Comparison of ENCODE assay signal across 22 cellular contexts in the genomic region with DNA sequence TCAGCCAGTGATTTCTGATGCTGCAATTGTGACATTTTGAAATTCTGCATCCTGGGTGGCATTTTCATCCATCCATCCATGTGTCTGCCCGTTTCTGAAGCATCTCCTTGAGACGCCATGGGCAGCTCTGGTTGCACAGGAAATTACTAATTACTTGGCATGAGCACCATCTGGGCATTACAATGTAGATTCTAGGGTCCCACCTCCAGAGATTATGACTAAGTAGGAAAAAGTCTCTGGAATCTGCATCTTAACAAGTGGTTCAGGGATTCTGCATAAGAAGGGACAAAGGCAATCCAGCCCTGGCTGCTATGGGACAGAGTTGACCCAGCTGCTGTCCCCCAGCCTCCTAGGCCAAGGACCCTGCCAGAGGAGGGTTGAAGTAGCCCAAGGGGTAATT.
DNase-seq lines count a peak whose midpoint lies in the region; FAIRE-seq and TF ChIP-seq lines count a peak whose summit lies in the region.
"Had no signal": no experiment of that assay in that cellular context is flagged by ENCODE, and none has a peak within 500 bp of the region (broad histone marks: within the 10 kb centered on the region; RNA-seq: fewer than 3 reads in every experiment).

No MANE protein-coding gene starts in this region.

- H3K27ac ChIP-seq in astrocyte (ENCODE audit: low read depth, low read length): no peak overlapping the region
- H3K27ac ChIP-seq in vagina: no peak overlapping the region
- H3K27ac ChIP-seq: SJCRH30, thyroid gland had no signal

- no peaks in the 10 kb centered on the region for H3K4me1 Mint-ChIP-seq in astrocyte (ENCODE audit: low read depth, unreplicated experiment)
- H3K4me1 Mint-ChIP-seq: CD4-positive, CD25-positive, alpha-beta regulatory T cell; IgD-negative memory B cell had no signal

- H3K9me3 ChIP-seq in astrocyte (ENCODE audit: insufficient read depth, low read depth, low read length) (no peaks in the 10 kb centered on the region), vagina (no peaks in the 10 kb centered on the region)
- H3K9me3 ChIP-seq: SJCRH30, thyroid gland had no signal

- H3K4me3 ChIP-seq in AG10803 (ENCODE audit: low read length) (no peak overlapping the region), astrocyte (ENCODE audit: insufficient read depth, low read depth, low read length) (no peak overlapping the region), vagina (no peak overlapping the region)
- H3K4me3 ChIP-seq: SJCRH30, thyroid gland had no signal

- H3K4me3 Mint-ChIP-seq in astrocyte (ENCODE audit: unreplicated experiment): no peak overlapping the region
- H3K4me3 Mint-ChIP-seq: CD4-positive, CD25-positive, alpha-beta regulatory T cell; effector memory CD8-positive, alpha-beta T cell; IgD-negative memory B cell; T-helper 2 cell treated with Interferon-gamma antibody and Interleukin-4, amounts not matched to agents 5 μg/mL and 100 μg/mL, for 36 hours had no signal

- no peak overlapping the region for H3K4me2 ChIP-seq in astrocyte (ENCODE audit: low read length)

- no peaks in the 10 kb centered on the region for H3K79me2 ChIP-seq in astrocyte (ENCODE audit: insufficient read depth, low read length)

- no peaks in the 10 kb centered on the region for H4K20me1 ChIP-seq in astrocyte (ENCODE audit: insufficient read depth, low read length)

- no peak for FAIRE-seq in astrocyte (lab: Jason Lieb, UNC)

- H3K9me3 Mint-ChIP-seq in astrocyte (ENCODE audit: unreplicated experiment): no peaks in the 10 kb centered on the region
- H3K9me3 Mint-ChIP-seq: CD4-positive, CD25-positive, alpha-beta regulatory T cell; effector memory CD8-positive, alpha-beta T cell; IgD-negative memory B cell; T-helper 2 cell treated with Interferon-gamma antibody and Interleukin-4, amounts not matched to agents 5 μg/mL and 100 μg/mL, for 36 hours had no signal

- intact Hi-C loops in vagina (cut with DNase I): no loop called here

- no peaks in the 10 kb centered on the region for H3K36me3 Mint-ChIP-seq in astrocyte (ENCODE audit: low read depth, unreplicated experiment)
- H3K36me3 Mint-ChIP-seq: CD4-positive, CD25-positive, alpha-beta regulatory T cell had no signal

- H3K27me3 ChIP-seq in astrocyte (ENCODE audit: insufficient read depth, low read length) (no peaks in the 10 kb centered on the region), vagina (no peaks in the 10 kb centered on the region)
- H3K27me3 ChIP-seq: SJCRH30, thyroid gland had no signal

- H3K9ac ChIP-seq in astrocyte (ENCODE audit: low read length): no peak overlapping the region

- TF ChIP-seq CTCF in AG10803 (conservative IDR thresholded peaks at IDR 0.05; ENCODE audit: low read length) (no peak), astrocyte (IDR thresholded peaks at IDR 0.05; ENCODE audit: insufficient read depth, low read depth, low read length) (no peak), vagina (IDR thresholded peaks at IDR 0.05) (no peak)

- no peak overlapping the region for H2AFZ ChIP-seq in astrocyte (ENCODE audit: low read depth, low read length)

- H3K36me3 ChIP-seq in astrocyte (ENCODE audit: insufficient read depth, low read length) (no peaks in the 10 kb centered on the region), vagina (no peaks in the 10 kb centered on the region)
- H3K36me3 ChIP-seq: SJCRH30, thyroid gland had no signal

- TF ChIP-seq POLR2A in vagina (IDR thresholded peaks at IDR 0.05): no peak

- peaks cover 40% of the 10 kb centered on the region for H3K27me3 Mint-ChIP-seq in astrocyte (ENCODE audit: low read depth, unreplicated experiment)
- H3K27me3 Mint-ChIP-seq: IgD-negative memory B cell had no signal

- no peak overlapping the region for H3K27ac Mint-ChIP-seq in astrocyte (ENCODE audit: unreplicated experiment)
- H3K27ac Mint-ChIP-seq: CD4-positive, CD25-positive, alpha-beta regulatory T cell; effector memory CD8-positive, alpha-beta T cell; IgD-negative memory B cell; T-helper 2 cell treated with Interferon-gamma antibody and Interleukin-4, amounts not matched to agents 5 μg/mL and 100 μg/mL, for 36 hours had no signal

- H3K4me1 ChIP-seq in astrocyte (ENCODE audit: insufficient read depth, low read length): peaks cover 3% of the 10 kb centered on the region
- H3K4me1 ChIP-seq in vagina: no peaks in the 10 kb centered on the region
- H3K4me1 ChIP-seq: SJCRH30, thyroid gland had no signal

- peak; percentile 23 for DNase-seq in AG10803 (ENCODE audit: low read depth)
- peak; percentile 83 for DNase-seq in M059J (ENCODE audit: low read depth)
- peak; percentile 9 for DNase-seq in astrocyte (ENCODE audit: low read depth)
- peak; percentile 8 for DNase-seq in iris pigment epithelial cell (ENCODE audit: low read depth)
- no peak for DNase-seq in middle frontal gyrus (ENCODE audit: extremely low spot score, low spot score)
- no peak for DNase-seq in NCI-H1105 treated with DMSO at 0.1 percent for 48 hours (lab: John Stamatoyannopoulos, UW)
- no peak for DNase-seq in vagina (ENCODE audit: extremely low spot score in 2 of 2)
- DNase-seq in T-helper 2 cell: no peak
- DNase-seq: activated effector memory CD4-positive, alpha-beta T cell treated with anti-CD3 and anti-CD28 coated beads, Interleukin-2, amount 50 U/mL, for 16 hours; amniotic stem cell; CD4-positive, CD25-positive, alpha-beta regulatory T cell; DMS153; effector memory CD8-positive, alpha-beta T cell; hypothalamus; left cardiac atrium; midbrain; NCI-H2081; NCI-H510A; SJCRH30; thyroid gland had no signal

Comparison
In these comparisons a context has a peak if more than half of its experiments do, and no peak if none do; other contexts are left out.
1. DNase-seq: peak in AG10803 (single experiment), M059J (single experiment), astrocyte (single experiment) and iris pigment epithelial cell (single experiment); none in middle frontal gyrus (single experiment), NCI-H1105 treated with DMSO at 0.1 percent for 48 hours (single experiment), vagina (0 of 2) and T-helper 2 cell (0 of 5).